8 cellular contexts compared by ENCODE assay signal in genomic region chr17:16521070-16521727, GRCh38. TPM values are rescaled to one million over a fixed set of nuclear protein-coding genes. Genes with fewer than 3 reads are reported as not detected.
A peak's percentile ranks its signal among the peaks of the same experiment; 100 is the strongest.
DNase-seq lines count a peak whose midpoint lies in the region; ATAC-seq and TF ChIP-seq lines count a peak whose summit lies in the region.

No MANE protein-coding gene starts in this region.

- no peaks in the 10 kb centered on the region for H3K9me3 Mint-ChIP-seq in chondrocyte (ENCODE audit: low read depth)

- H3K27ac Mint-ChIP-seq in chondrocyte (ENCODE audit: unreplicated experiment), result peak overlapping the region; percentile 55

- H3K4me3 Mint-ChIP-seq in chondrocyte (ENCODE audit: unreplicated experiment), result no peak overlapping the region

- ATAC-seq in HG03039 (IDR thresholded peaks at IDR 0.05; ENCODE audit: unreplicated experiment), result peak; percentile 56
- ATAC-seq in left lobe of liver, result peak; percentile 99
- no peak for ATAC-seq in HG03342 (IDR thresholded peaks at IDR 0.05; ENCODE audit: unreplicated experiment)

- peaks cover 40% of the 10 kb centered on the region for H3K4me1 Mint-ChIP-seq in chondrocyte (ENCODE audit: low read depth)

- TF ChIP-seq CTCF in chondrocyte (IDR thresholded peaks at IDR 0.05), result peak; percentile 95

- no peaks in the 10 kb centered on the region for H3K36me3 Mint-ChIP-seq in chondrocyte (ENCODE audit: low read depth)

- DNase-seq in GF-D8 (lab: John Stamatoyannopoulos, UW) (peak; percentile 73), NCI-H446 treated with DMSO at 0.1 percent for 48 hours (lab: John Stamatoyannopoulos, UW) (peak; percentile 30), chondrocyte (ENCODE audit: low spot score) (no peak), left lobe of liver (ENCODE audit: low spot score) (peak; percentile 82)
- DNase-seq in activated CD4-positive, CD25-positive, alpha-beta regulatory T cell treated with anti-CD3 and anti-CD28 coated beads, Interleukin-2, amount 50 U/mL, for 72 hours, result peak; percentile 53
- peak; percentile 42 to 61 for DNase-seq in stimulated activated CD4-positive, alpha-beta T cell treated with anti-CD3 and anti-CD28 coated beads, Interleukin-4, amount 100 ng/mL, for 4 hours

- H3K27me3 Mint-ChIP-seq in chondrocyte (ENCODE audit: low read depth), result no peaks in the 10 kb centered on the region

RNA-seq across cellular contexts. Expression of gene LRRC75A, which starts 29.2 kb away (rescaled TPM):
- 2.2 to 4.1 TPM (median 2.3 TPM) in 3 replicates for total RNA-seq in chondrocyte
- 0.13 TPM for total RNA-seq in left lobe of liver

RNA-seq across cellular contexts. Expression of gene ZNF287, which starts 47.8 kb away (rescaled TPM):
- 13.0 to 16.2 TPM (median 14.6 TPM) in 3 replicates for total RNA-seq in chondrocyte
- 0.25 TPM for total RNA-seq in left lobe of liver

Comparison
In these comparisons a context has a peak if more than half of its experiments do, and no peak if none do; other contexts are left out.
1. RNA of gene ZNF287, which starts 47.8 kb away (total RNA-seq): 13.0 to 16.2 TPM in chondrocyte; 0.25 TPM in left lobe of liver (single experiment); every median in the first group is over 10 times any median in the second.